Comparison of ENCODE assay signal across 19 cellular contexts in genomic region chr12:88658009-88658408, GRCh38.
DNase-seq lines count a peak whose midpoint lies in the region; ATAC-seq and TF ChIP-seq lines count a peak whose summit lies in the region.
"Had no signal": no experiment of that assay in that cellular context is flagged by ENCODE, and none has a peak within 500 bp of the region (broad histone marks: within the 10 kb centered on the region; RNA-seq: fewer than 3 reads in every experiment).

No MANE protein-coding gene starts in this region.

- DNase-seq in A172 (ENCODE audit: low spot score) (peak; percentile 62), HT1080 (ENCODE audit: low read depth) (peak; percentile 75), cardiac fibroblast (ENCODE audit: low read depth in 2 of 2) (peak; percentile 44 to 71), right cardiac atrium (no peak), islet precursor cell (no peak), H9 (no peak)
- DNase-seq: activated CD4-positive, alpha-beta memory T cell treated with anti-CD3 and anti-CD28 coated beads for 36 hours; activated naive CD4-positive, alpha-beta T cell treated with anti-CD3 and anti-CD28 coated beads, Interleukin-2, amount 50 U/mL, for 16 hours; activated T-cell treated with anti-CD3 and anti-CD28 coated beads, Interleukin-2, amount 50 U/mL, for 24 hours; CD8-positive, alpha-beta memory T cell; cortex of kidney; hippocampal formation; NCI-H82; sigmoid colon; substantia nigra had no signal

- no peaks in the 10 kb centered on the region for H3K9me3 ChIP-seq in right cardiac atrium (ENCODE audit: control insufficient read depth, low read length)
- H3K9me3 ChIP-seq in H9 (ENCODE audit: control insufficient read depth, low read depth, low read length): no peaks in the 10 kb centered on the region
- H3K9me3 ChIP-seq: sigmoid colon had no signal

- H4K91ac ChIP-seq in H9 (ENCODE audit: insufficient read length, low read depth, low read length): no peak overlapping the region

- intact Hi-C loops in right cardiac atrium (cut with DNase I): no loop called here

- no peaks in the 10 kb centered on the region for H3K36me3 Mint-ChIP-seq in H9 (ENCODE audit: insufficient read depth in 1 of 3, low read depth in 3 of 3)
- H3K36me3 Mint-ChIP-seq: activated CD4-positive, alpha-beta memory T cell treated with anti-CD3 and anti-CD28 coated beads for 36 hours; CD8-positive, alpha-beta memory T cell; mesothelial cell of epicardium had no signal

- H4K20me1 ChIP-seq in H9 (ENCODE audit: control insufficient read depth, insufficient read depth, insufficient read length): no peaks in the 10 kb centered on the region

- no peak overlapping the region for H2AFZ ChIP-seq in H9 (ENCODE audit: low read length)

- no peak overlapping the region for H3K23ac ChIP-seq in H9 (ENCODE audit: insufficient read length, low read depth, low read length)

- H4K8ac ChIP-seq in H9 (replicated peaks; ENCODE audit: insufficient read length, low read depth, low read length): no peak overlapping the region

- H3K27ac Mint-ChIP-seq in H9: no peak overlapping the region
- H3K27ac Mint-ChIP-seq: activated CD4-positive, alpha-beta memory T cell treated with anti-CD3 and anti-CD28 coated beads for 36 hours; activated T-cell treated with anti-CD3 and anti-CD28 coated beads, Interleukin-2, amount 50 U/mL, for 24 hours; CD8-positive, alpha-beta memory T cell; mesothelial cell of epicardium had no signal

- H3K4me3 ChIP-seq in cardiac fibroblast (replicated peaks in 1 of 2; ENCODE audit: low read depth in 2 of 2, low read length in 2 of 2) (no peak overlapping the region), right cardiac atrium (ENCODE audit: low read length) (no peak overlapping the region)
- H3K4me3 ChIP-seq: sigmoid colon had no signal

- H3K27ac ChIP-seq in right cardiac atrium (ENCODE audit: low read length) (no peak overlapping the region), H9 (ENCODE audit: insufficient read length, low read depth, low read length) (no peak overlapping the region)
- H3K27ac ChIP-seq: sigmoid colon, VCaP had no signal

- no peak overlapping the region for H2BK12ac ChIP-seq in H9 (ENCODE audit: insufficient read length, low read depth, low read length)

- H3K18ac ChIP-seq in H9 (ENCODE audit: insufficient read length, low read depth, low read length): no peak overlapping the region

- no peak overlapping the region for H2BK15ac ChIP-seq in H9 (ENCODE audit: low read depth, low read length)

- TF ChIP-seq CTCF in cardiac fibroblast (IDR thresholded peaks at IDR 0.05; ENCODE audit: low read depth, low read length) (no peak), H9 (conservative IDR thresholded peaks at IDR 0.05) (no peak)

- no peak overlapping the region for H2BK5ac ChIP-seq in H9 (ENCODE audit: insufficient read length, low read length)

- no peak overlapping the region for H2BK120ac ChIP-seq in H9 (ENCODE audit: low read depth, low read length, poor library complexity, severe bottlenecking)

- no peaks in the 10 kb centered on the region for H3K23me2 ChIP-seq in H9 (ENCODE audit: insufficient read length, low read depth, low read length, poor library complexity, severe bottlenecking)

- H3K4ac ChIP-seq in H9 (ENCODE audit: low read depth, low read length): no peak overlapping the region

- no peaks in the 10 kb centered on the region for H3K4me1 ChIP-seq in right cardiac atrium (ENCODE audit: control insufficient read depth, insufficient read depth, low read length)
- no peaks in the 10 kb centered on the region for H3K4me1 ChIP-seq in H9 (ENCODE audit: insufficient read depth, low read length)
- H3K4me1 ChIP-seq: sigmoid colon had no signal

- H3K27me3 ChIP-seq in right cardiac atrium (ENCODE audit: control insufficient read depth, insufficient read depth) (no peaks in the 10 kb centered on the region), H9 (ENCODE audit: insufficient read depth, low read length) (no peaks in the 10 kb centered on the region)
- H3K27me3 ChIP-seq: sigmoid colon had no signal

- H3K4me1 Mint-ChIP-seq in H9: peaks cover 0 to 4% of the 10 kb centered on the region in 2 experiments; a peak in 1 of 4 replicates
- H3K4me1 Mint-ChIP-seq: CD8-positive, alpha-beta memory T cell had no signal

- H3K9me3 Mint-ChIP-seq in H9: peaks cover 0 to 4% of the 10 kb centered on the region in 2 experiments; a peak in 1 of 5 replicates
- H3K9me3 Mint-ChIP-seq: activated CD4-positive, alpha-beta memory T cell treated with anti-CD3 and anti-CD28 coated beads for 36 hours; activated T-cell treated with anti-CD3 and anti-CD28 coated beads, Interleukin-2, amount 50 U/mL, for 24 hours had no signal

- no peak overlapping the region for H2BK20ac ChIP-seq in H9 (ENCODE audit: low read depth, low read length, poor library complexity, severe bottlenecking)

- H2AK5ac ChIP-seq in H9 (ENCODE audit: insufficient read length, low read length): no peak overlapping the region

- H3K9ac ChIP-seq in H9 (ENCODE audit: extremely low read depth, insufficient read length, low read length): no peak overlapping the region

- peak; percentile 36 to 84 for ATAC-seq in right cardiac atrium
- ATAC-seq in HG02885 (IDR thresholded peaks at IDR 0.05; ENCODE audit: poor library complexity, unreplicated experiment): no peak
- ATAC-seq in GM19455 (IDR thresholded peaks at IDR 0.05; ENCODE audit: unreplicated experiment): no peak

- H3K4me3 Mint-ChIP-seq in H9: no peak overlapping the region
- H3K4me3 Mint-ChIP-seq: activated CD4-positive, alpha-beta memory T cell treated with anti-CD3 and anti-CD28 coated beads for 36 hours; activated T-cell treated with anti-CD3 and anti-CD28 coated beads, Interleukin-2, amount 50 U/mL, for 24 hours; CD8-positive, alpha-beta memory T cell; mesothelial cell of epicardium had no signal

- H4K5ac ChIP-seq in H9 (ENCODE audit: insufficient read length, low read depth, low read length): no peak overlapping the region

- H3K79me1 ChIP-seq in H9 (ENCODE audit: insufficient read depth, low read depth, low read length, poor library complexity, severe bottlenecking): no peaks in the 10 kb centered on the region

- no peaks in the 10 kb centered on the region for H3K79me2 ChIP-seq in H9 (ENCODE audit: insufficient read depth, low read length)

- no peak overlapping the region for H3K4me2 ChIP-seq in H9 (ENCODE audit: insufficient read depth, insufficient read length, low read length)

- no peak overlapping the region for H3K14ac ChIP-seq in H9 (ENCODE audit: insufficient read depth, low read length)

- H3K27me3 Mint-ChIP-seq in H9 (ENCODE audit: low read depth): no peaks in the 10 kb centered on the region
- H3K27me3 Mint-ChIP-seq: activated CD4-positive, alpha-beta memory T cell treated with anti-CD3 and anti-CD28 coated beads for 36 hours; activated T-cell treated with anti-CD3 and anti-CD28 coated beads, Interleukin-2, amount 50 U/mL, for 24 hours had no signal

- H3K56ac ChIP-seq in H9 (ENCODE audit: insufficient read length, low read depth, low read length): no peak overlapping the region

- H3T11ph ChIP-seq in H9 (ENCODE audit: low read length): no peak overlapping the region

Comparison
In these comparisons a context has a peak if more than half of its experiments do, and no peak if none do; other contexts are left out.
1. DNase-seq: peak in A172 (single experiment), HT1080 (single experiment) and cardiac fibroblast (2 of 2); none in right cardiac atrium (0 of 3), islet precursor cell (single experiment) and H9 (single experiment).
2. ATAC-seq: peak in right cardiac atrium (2 of 2); none in HG02885 (single experiment) and GM19455 (single experiment).